In the genomic region with DNA sequence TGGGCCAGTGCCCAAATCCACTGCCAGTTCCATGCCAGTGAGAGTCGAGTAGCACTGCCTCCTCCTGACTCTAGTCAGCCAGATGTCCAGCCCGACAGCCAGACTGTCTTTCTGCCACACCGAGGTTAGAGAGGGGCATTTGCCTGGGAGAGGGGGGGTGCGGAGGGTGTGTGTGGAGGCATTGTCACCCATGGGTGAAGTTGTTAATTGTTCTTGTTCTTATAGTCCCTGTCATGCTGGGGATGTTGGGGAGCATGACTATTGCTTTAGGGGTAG, we compare ENCODE assay signal across 9 cellular contexts. TPM values are rescaled to one million over a fixed set of nuclear protein-coding genes. Genes with fewer than 3 reads are reported as not detected.
A peak's percentile ranks its signal among the peaks of the same experiment; 100 is the strongest.
DNase-seq lines count a peak whose midpoint lies in the region; ATAC-seq, FAIRE-seq and TF ChIP-seq lines count a peak whose summit lies in the region.
"Had no signal": no experiment of that assay in that cellular context is flagged by ENCODE, and none has a peak within 500 bp of the region (broad histone marks: within the 10 kb centered on the region; RNA-seq: fewer than 3 reads in every experiment).

No MANE protein-coding gene starts in this region.

- DNase-seq in CD4-positive, alpha-beta T cell = no peak
- DNase-seq in PC-9 (no peak), endodermal cell (no peak), NCI-H2196 treated with DMSO at 0.1 percent for 48 hours (lab: John Stamatoyannopoulos, UW; ENCODE audit: unreplicated experiment) (no peak), frontal cortex (ENCODE audit: low spot score in 2 of 2) (no peak)

- TF ChIP-seq CTCF in CD4-positive, alpha-beta T cell (IDR thresholded peaks at IDR 0.05) = no peak
- TF ChIP-seq CTCF in PC-9 (conservative IDR thresholded peaks at IDR 0.05) (no peak), endodermal cell (conservative IDR thresholded peaks at IDR 0.05) (no peak), neutrophil (IDR thresholded peaks at IDR 0.05) (no peak)

- H3K9me2 ChIP-seq in PC-9 (ENCODE audit: insufficient read depth) = no peaks in the 10 kb centered on the region

- H3K9me3 Mint-ChIP-seq in CD4-positive, alpha-beta T cell = no peaks in the 10 kb centered on the region
- H3K9me3 Mint-ChIP-seq in endodermal cell = no peaks in the 10 kb centered on the region

- peaks cover 51% of the 10 kb centered on the region for H3K4me1 Mint-ChIP-seq in CD4-positive, alpha-beta T cell (ENCODE audit: low read depth)
- H3K4me1 Mint-ChIP-seq in endodermal cell = peaks cover 24% of the 10 kb centered on the region

- CTCF ChIA-PET in CD4-positive, alpha-beta T cell (lab: Charles Lee) = interaction anchor here (1.0 to 3.5 kb wide), 8 partner anchors 15 to 146 kb away, joined by 3 to 32 read pairs (median 8); a partner anchor contains a TSS
- CTCF ChIA-PET in PC-9 (lab: Charles Lee) = no interaction called here

- POLR2A ChIA-PET in CD4-positive, alpha-beta T cell (lab: Charles Lee) = interaction anchor here (1.3 to 4.2 kb wide), 6 partner anchors 14 to 103 kb away, joined by 4 to 73 read pairs (median 18); a partner anchor contains a TSS
- POLR2A ChIA-PET in PC-9 (lab: Charles Lee; ENCODE audit: unreplicated experiment) = no interaction called here

- H4K20me1 ChIP-seq in PC-9 (ENCODE audit: insufficient read depth) = peaks cover 13% of the 10 kb centered on the region; the same call in 1 of the 2 replicates

- H3K4me3 ChIP-seq in PC-9 (peak overlapping the region; percentile 79; the same call in 1 of the 2 replicates), endodermal cell (ENCODE audit: low read length) (peak overlapping the region; percentile 94), neutrophil (ENCODE audit: low read depth in 1 of 2, low read length in 1 of 2) (peak overlapping the region; percentile 80 to 86)

- H3K27ac Mint-ChIP-seq in CD4-positive, alpha-beta T cell = peak overlapping the region; percentile 88
- H3K27ac Mint-ChIP-seq in endodermal cell = peak overlapping the region; percentile 90

- intact Hi-C loops in CD4-positive, alpha-beta T cell (cut with DNase I, micrococcal nuclease) = no loop called here
- intact Hi-C loops in PC-9 (cut with micrococcal nuclease; ENCODE audit: unreplicated experiment) = no loop called here

- no peaks in the 10 kb centered on the region for H3K36me3 ChIP-seq in PC-9 (ENCODE audit: low read depth)
- H3K36me3 ChIP-seq in endodermal cell (ENCODE audit: control insufficient read depth, insufficient read depth, low read length) = peaks cover 57% of the 10 kb centered on the region
- peaks cover 50% of the 10 kb centered on the region for H3K36me3 ChIP-seq in neutrophil

- H3K79me2 ChIP-seq in PC-9 (ENCODE audit: low read depth) = peaks cover 49% of the 10 kb centered on the region

- ATAC-seq in CD4-positive, alpha-beta T cell (ENCODE audit: poor library complexity) = no peak
- ATAC-seq in HG02763 (IDR thresholded peaks at IDR 0.05; ENCODE audit: unreplicated experiment) = no peak
- ATAC-seq in GM19328 (IDR thresholded peaks at IDR 0.05; ENCODE audit: unreplicated experiment) = no peak

- peaks cover 23% of the 10 kb centered on the region for H3K4me1 ChIP-seq in PC-9 (replicated peaks; ENCODE audit: insufficient read depth)
- H3K4me1 ChIP-seq in endodermal cell (ENCODE audit: control insufficient read depth, insufficient read depth, low read length) = no peaks in the 10 kb centered on the region
- H3K4me1 ChIP-seq in neutrophil (ENCODE audit: control insufficient read depth in 1 of 2, insufficient read depth in 1 of 2, low read depth in 1 of 2, low read length in 1 of 2) = peaks cover 41 to 42% of the 10 kb centered on the region in 2 experiments

- peak overlapping the region; percentile 92 for H3K4me2 ChIP-seq in PC-9

- H3K27ac ChIP-seq in CD4-positive, alpha-beta T cell (ENCODE audit: low read depth, low read length) = peak overlapping the region; percentile 65
- H3K27ac ChIP-seq in PC-9 = peak overlapping the region; percentile 51; the same call in 1 of the 2 replicates
- H3K27ac ChIP-seq in endodermal cell (ENCODE audit: low read depth, low read length) = no peak overlapping the region
- peak overlapping the region; percentile 96 for H3K27ac ChIP-seq in neutrophil

- H3K9me3 ChIP-seq in CD4-positive, alpha-beta T cell (ENCODE audit: control insufficient read depth, low read length) = no peaks in the 10 kb centered on the region
- H3K9me3 ChIP-seq in PC-9 (ENCODE audit: insufficient read depth, low read depth) (no peaks in the 10 kb centered on the region), endodermal cell (ENCODE audit: control insufficient read depth, low read length) (no peaks in the 10 kb centered on the region), neutrophil (no peaks in the 10 kb centered on the region)

- peak overlapping the region; percentile 99 for H3K4me3 Mint-ChIP-seq in CD4-positive, alpha-beta T cell
- peak overlapping the region; percentile 92 for H3K4me3 Mint-ChIP-seq in endodermal cell

- H2AFZ ChIP-seq in PC-9 = no peak overlapping the region

- no TSS peak for BruUV-seq in PC-9 (replicated peaks; lab: Mats Ljungman, UMichigan)

- H3K36me3 Mint-ChIP-seq in CD4-positive, alpha-beta T cell (ENCODE audit: low read depth) = peaks cover 52% of the 10 kb centered on the region
- peaks cover 39% of the 10 kb centered on the region for H3K36me3 Mint-ChIP-seq in endodermal cell (ENCODE audit: low read depth)

- WGBS in endodermal cell (ENCODE audit: insufficient coverage in 1 of 2, insufficient read length in 1 of 2), 2 experiments = 96 to 97% methylated on average over 3 to 4 of the region's 4 CpGs

- H3K9ac ChIP-seq in endodermal cell (ENCODE audit: extremely low read depth, low read length, poor library complexity, severe bottlenecking) = peak overlapping the region; percentile 38

- H3K27me3 ChIP-seq in CD4-positive, alpha-beta T cell (ENCODE audit: control insufficient read depth, insufficient read depth, low read length) = no peaks in the 10 kb centered on the region
- H3K27me3 ChIP-seq in PC-9 (ENCODE audit: insufficient read depth, low read depth) (no peaks in the 10 kb centered on the region), endodermal cell (ENCODE audit: control insufficient read depth, insufficient read depth, low read length, poor library complexity, severe bottlenecking) (no peaks in the 10 kb centered on the region), neutrophil (no peaks in the 10 kb centered on the region)

- FAIRE-seq in frontal cortex (lab: Jason Lieb, UNC) = no peak

- 0 out of 2 replicates have a peak, but pooled peaks cover 8% of the 10 kb centered on the region for H3F3A ChIP-seq in PC-9 (ENCODE audit: insufficient read depth, low read depth)

- no peaks in the 10 kb centered on the region for H3K27me3 Mint-ChIP-seq in CD4-positive, alpha-beta T cell
- no peaks in the 10 kb centered on the region for H3K27me3 Mint-ChIP-seq in endodermal cell (ENCODE audit: insufficient read depth)

RNA-seq across cellular contexts. Expression of a gene that starts 1.1 kb away (rescaled TPM):
- 10 to 100 TPM; 12.6 to 13.1 TPM for total RNA-seq in CD4-positive, alpha-beta T cell
- total RNA-seq in PC-9 (2021) = 21.8 and 25.1 TPM in 2 replicates
- 10 to 100 TPM; 24.6 to 30.1 TPM for total RNA-seq in endodermal cell
- polyA plus RNA-seq in endodermal cell (2013, experiment 1 of 2) = 21.1 TPM
- polyA plus RNA-seq in endodermal cell (2013, experiment 2 of 2) = 20.2 TPM
- total RNA-seq in frontal cortex = 10.2 TPM

RNA-seq across cellular contexts. Expression of a gene that starts 1.2 kb away (rescaled TPM):
- 10 to 100 TPM; 17.3 to 18.6 TPM for total RNA-seq in CD4-positive, alpha-beta T cell
- total RNA-seq in PC-9 (2021) (25.0 and 29.6 TPM in 2 replicates), endodermal cell (100 to 1,000 TPM; 107 to 117 TPM), frontal cortex (48.9 TPM)
- 73.2 TPM for polyA plus RNA-seq in endodermal cell (2013, experiment 1 of 2)
- polyA plus RNA-seq in endodermal cell (2013, experiment 2 of 2) = 61.5 TPM

RNA-seq across cellular contexts. Expression of a gene that starts 3.9 kb away (rescaled TPM):
- total RNA-seq in CD4-positive, alpha-beta T cell = not detected
- not detected in 2 replicates for total RNA-seq in PC-9 (2021)
- total RNA-seq in endodermal cell = under 1 TPM in 1 of 2 donors, not detected in 1; 0.66 TPM
- not detected for polyA plus RNA-seq in endodermal cell (2013, experiment 1 of 2)
- not detected for polyA plus RNA-seq in endodermal cell (2013, experiment 2 of 2)
- 0.41 TPM for total RNA-seq in frontal cortex
- total RNA-seq: M059J had no signal

RNA-seq across cellular contexts. Expression of a gene that starts 17.7 kb away (rescaled TPM):
- total RNA-seq in CD4-positive, alpha-beta T cell = 10 to 100 TPM; 13.7 to 15.4 TPM
- 22.4 and 23.6 TPM in 2 replicates for total RNA-seq in PC-9 (2021)
- 10 to 100 TPM; 28.1 to 33.6 TPM for total RNA-seq in endodermal cell
- 31.0 TPM for polyA plus RNA-seq in endodermal cell (2013, experiment 1 of 2)
- polyA plus RNA-seq in endodermal cell (2013, experiment 2 of 2) = 28.4 TPM
- total RNA-seq in frontal cortex = 30.6 TPM

RNA-seq across cellular contexts. Expression of a gene that starts 18.2 kb away (rescaled TPM):
- total RNA-seq in CD4-positive, alpha-beta T cell = 100 to 1,000 TPM; 149 to 151 TPM
- total RNA-seq in PC-9 (2021) (101 and 114 TPM in 2 replicates), endodermal cell (100 to 1,000 TPM; 117 to 123 TPM), frontal cortex (16.3 TPM)
- polyA plus RNA-seq in endodermal cell (2013, experiment 1 of 2) = 48.3 TPM
- polyA plus RNA-seq in endodermal cell (2013, experiment 2 of 2) = 50.9 TPM
